1 cellular context compared by ENCODE assay signal in the genomic region with DNA sequence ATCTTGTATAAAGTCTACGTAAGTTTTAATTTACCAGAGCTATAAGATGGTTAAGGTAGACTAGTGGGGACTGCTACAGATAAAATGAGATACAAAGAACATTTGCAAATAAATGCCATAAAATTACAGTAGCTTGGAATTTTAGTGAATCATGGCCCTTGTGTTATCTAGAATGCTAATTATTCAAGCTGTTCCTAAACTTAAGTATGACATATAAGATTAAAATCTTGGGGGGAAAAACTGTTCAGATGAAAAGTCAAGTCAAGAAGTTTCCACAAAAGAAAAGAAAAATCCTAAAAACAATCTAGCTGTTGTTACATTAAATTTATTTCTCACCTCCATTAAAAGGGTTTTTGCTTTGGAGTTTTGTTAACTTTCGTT.
TF ChIP-seq lines count a peak whose summit lies in the region.

No MANE protein-coding gene starts in this region.

TF ChIP-seq in GM23338, 12 proteins besides CTCF, POLR2A, EP300 and RAD21:
- TF ChIP-seq CREB1 (CRISPR knock-in tag; IDR thresholded peaks at IDR 0.05; ENCODE audit: low read depth) (no peak), EZH2phosphoT487 (IDR thresholded peaks at IDR 0.05; ENCODE audit: unreplicated experiment) (no peak)
- TF ChIP-seq, protein P1, sequence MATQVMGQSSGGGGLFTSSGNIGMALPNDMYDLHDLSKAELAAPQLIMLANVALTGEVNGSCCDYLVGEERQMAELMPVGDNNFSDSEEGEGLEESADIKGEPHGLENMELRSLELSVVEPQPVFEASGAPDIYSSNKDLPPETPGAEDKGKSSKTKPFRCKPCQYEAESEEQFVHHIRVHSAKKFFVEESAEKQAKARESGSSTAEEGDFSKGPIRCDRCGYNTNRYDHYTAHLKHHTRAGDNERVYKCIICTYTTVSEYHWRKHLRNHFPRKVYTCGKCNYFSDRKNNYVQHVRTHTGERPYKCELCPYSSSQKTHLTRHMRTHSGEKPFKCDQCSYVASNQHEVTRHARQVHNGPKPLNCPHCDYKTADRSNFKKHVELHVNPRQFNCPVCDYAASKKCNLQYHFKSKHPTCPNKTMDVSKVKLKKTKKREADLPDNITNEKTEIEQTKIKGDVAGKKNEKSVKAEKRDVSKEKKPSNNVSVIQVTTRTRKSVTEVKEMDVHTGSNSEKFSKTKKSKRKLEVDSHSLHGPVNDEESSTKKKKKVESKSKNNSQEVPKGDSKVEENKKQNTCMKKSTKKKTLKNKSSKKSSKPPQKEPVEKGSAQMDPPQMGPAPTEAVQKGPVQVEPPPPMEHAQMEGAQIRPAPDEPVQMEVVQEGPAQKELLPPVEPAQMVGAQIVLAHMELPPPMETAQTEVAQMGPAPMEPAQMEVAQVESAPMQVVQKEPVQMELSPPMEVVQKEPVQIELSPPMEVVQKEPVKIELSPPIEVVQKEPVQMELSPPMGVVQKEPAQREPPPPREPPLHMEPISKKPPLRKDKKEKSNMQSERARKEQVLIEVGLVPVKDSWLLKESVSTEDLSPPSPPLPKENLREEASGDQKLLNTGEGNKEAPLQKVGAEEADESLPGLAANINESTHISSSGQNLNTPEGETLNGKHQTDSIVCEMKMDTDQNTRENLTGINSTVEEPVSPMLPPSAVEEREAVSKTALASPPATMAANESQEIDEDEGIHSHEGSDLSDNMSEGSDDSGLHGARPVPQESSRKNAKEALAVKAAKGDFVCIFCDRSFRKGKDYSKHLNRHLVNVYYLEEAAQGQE (IDR thresholded peaks at IDR 0.05; ENCODE audit: unreplicated experiment) = no peak
